In the genomic region with DNA sequence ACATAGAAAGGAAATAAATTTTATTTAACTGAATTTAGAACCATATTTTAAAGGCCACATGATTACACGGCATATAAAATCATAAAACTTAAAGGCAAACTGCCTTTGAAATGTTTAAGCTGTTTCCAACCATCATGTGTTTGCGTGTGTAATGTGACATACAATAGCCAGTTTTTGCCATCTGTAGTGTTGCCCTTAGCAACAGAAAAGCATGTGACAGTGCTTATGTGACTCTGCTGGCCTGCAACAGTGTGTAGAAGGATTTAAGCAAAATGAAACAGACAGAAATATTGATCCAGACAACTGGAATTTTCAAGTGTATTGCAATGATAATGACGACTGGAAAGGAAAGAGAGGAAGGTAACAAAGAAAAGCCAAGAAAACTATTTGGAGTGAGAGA, we compare ENCODE assay signal across 16 cellular contexts. TPM values are rescaled to one million over a fixed set of nuclear protein-coding genes. Genes with fewer than 3 reads are reported as not detected.
DNase-seq lines count a peak whose midpoint lies in the region; FAIRE-seq and TF ChIP-seq lines count a peak whose summit lies in the region.
"Had no signal": no experiment of that assay in that cellular context is flagged by ENCODE, and none has a peak within 500 bp of the region (broad histone marks: within the 10 kb centered on the region; RNA-seq: fewer than 3 reads in every experiment).

No MANE protein-coding gene starts in this region.

- H3F3A ChIP-seq in PC-9 (ENCODE audit: insufficient read depth, low read depth), result no peaks in the 10 kb centered on the region

- no peaks in the 10 kb centered on the region for H3K27me3 ChIP-seq in HAP-1 (ENCODE audit: low read depth)
- no peaks in the 10 kb centered on the region for H3K27me3 ChIP-seq in PC-9 (ENCODE audit: insufficient read depth, low read depth)
- H3K27me3 ChIP-seq: heart left ventricle, suprapubic skin had no signal

- no peak overlapping the region for H2AFZ ChIP-seq in PC-9

- no peak overlapping the region for H3K4me3 Mint-ChIP-seq in activated CD4-positive, alpha-beta memory T cell treated with anti-CD3 and anti-CD28 coated beads, Interleukin-2, amount 10 ng/mL, durations not matched to agents 7 days and 5 days

- H3K79me2 ChIP-seq in PC-9 (ENCODE audit: low read depth), result no peaks in the 10 kb centered on the region

- no TSS peak for BruUV-seq in PC-9 (replicated peaks; lab: Mats Ljungman, UMichigan)

- H3K4me1 ChIP-seq in HAP-1, result peaks cover 12% of the 10 kb centered on the region
- H3K4me1 ChIP-seq in PC-9 (replicated peaks; ENCODE audit: insufficient read depth), result no peaks in the 10 kb centered on the region
- H3K4me1 ChIP-seq: heart left ventricle, prostate gland, suprapubic skin had no signal

- no peaks in the 10 kb centered on the region for H3K36me3 Mint-ChIP-seq in activated CD4-positive, alpha-beta memory T cell treated with anti-CD3 and anti-CD28 coated beads, Interleukin-2, amount 10 ng/mL, durations not matched to agents 7 days and 5 days (ENCODE audit: low read depth)

- no peak overlapping the region for H3K4me3 ChIP-seq in HAP-1
- H3K4me3 ChIP-seq in PC-9, result no peak overlapping the region
- H3K4me3 ChIP-seq: heart left ventricle, prostate gland, suprapubic skin had no signal

- no peaks in the 10 kb centered on the region for H3K27me3 Mint-ChIP-seq in activated CD4-positive, alpha-beta memory T cell treated with anti-CD3 and anti-CD28 coated beads, Interleukin-2, amount 10 ng/mL, durations not matched to agents 7 days and 5 days

- no peaks in the 10 kb centered on the region for H3K9me3 ChIP-seq in HAP-1
- no peaks in the 10 kb centered on the region for H3K9me3 ChIP-seq in PC-9 (ENCODE audit: insufficient read depth, low read depth)
- H3K9me3 ChIP-seq: heart left ventricle, prostate gland, suprapubic skin had no signal

- TF ChIP-seq POLR2A in GM12891 (IDR thresholded peaks at IDR 0.05; ENCODE audit: low read depth, low read length), result no peak

- CTCF ChIA-PET in activated CD4-positive, alpha-beta memory T cell treated with anti-CD3 and anti-CD28 coated beads, Interleukin-2, amount 10 ng/mL, durations not matched to agents 7 days and 5 days (lab: Charles Lee), result no interaction called here
- CTCF ChIA-PET in PC-9 (lab: Charles Lee), result no interaction called here

- FAIRE-seq in GM12891 (lab: Jason Lieb, UNC), result no peak

- H3K27ac Mint-ChIP-seq in activated CD4-positive, alpha-beta memory T cell treated with anti-CD3 and anti-CD28 coated beads, Interleukin-2, amount 10 ng/mL, durations not matched to agents 7 days and 5 days, result no peak overlapping the region

- no peak overlapping the region for H3K27ac ChIP-seq in PC-9
- H3K27ac ChIP-seq: epithelial cell of prostate, heart left ventricle, prostate gland, suprapubic skin had no signal

- no peaks in the 10 kb centered on the region for H3K4me1 Mint-ChIP-seq in activated CD4-positive, alpha-beta memory T cell treated with anti-CD3 and anti-CD28 coated beads, Interleukin-2, amount 10 ng/mL, durations not matched to agents 7 days and 5 days

- DNase-seq in Ammon's horn (ENCODE audit: low spot score) (peak; percentile 56), HAP-1 (ENCODE audit: low spot score in 2 of 2) (peak; percentile 43 to 59), NCI-H524 treated with DMSO at 0.1 percent for 48 hours (lab: John Stamatoyannopoulos, UW) (peak; percentile 35), fibroblast of gingiva (ENCODE audit: low read depth) (peak; percentile 66), PC-9 (no peak), GM12891 (ENCODE audit: insufficient read length, low spot score) (no peak), HUDEP-2 (lab: John Stamatoyannopoulos, UW; ENCODE audit: unreplicated experiment in 76 of 76) (no peak)
- DNase-seq in activated CD4-positive, alpha-beta memory T cell treated with anti-CD3 and anti-CD28 coated beads, Interleukin-2, amount 10 ng/mL, durations not matched to agents 7 days and 5 days, result no peak
- DNase-seq: amniotic stem cell, heart left ventricle, RPMI8226, T-helper 9 cell had no signal

- H3K4me2 ChIP-seq in PC-9, result no peak overlapping the region

- POLR2A ChIA-PET in activated CD4-positive, alpha-beta memory T cell treated with anti-CD3 and anti-CD28 coated beads, Interleukin-2, amount 10 ng/mL, durations not matched to agents 7 days and 5 days (lab: Charles Lee), result no interaction called here
- POLR2A ChIA-PET in PC-9 (lab: Charles Lee; ENCODE audit: unreplicated experiment), result no interaction called here

- H3K36me3 ChIP-seq in HAP-1 (replicated peaks), result no peaks in the 10 kb centered on the region
- no peaks in the 10 kb centered on the region for H3K36me3 ChIP-seq in PC-9 (ENCODE audit: low read depth)
- H3K36me3 ChIP-seq: heart left ventricle, prostate gland, suprapubic skin had no signal

- no peak for TF ChIP-seq CTCF in PC-9 (conservative IDR thresholded peaks at IDR 0.05)

- in situ Hi-C loops in HAP-1 (cut with MboI; ENCODE audit: low sequenced_read_pairs), result no loop called here

- H4K20me1 ChIP-seq in PC-9 (ENCODE audit: insufficient read depth), result no peaks in the 10 kb centered on the region

- intact Hi-C loops in PC-9 (cut with micrococcal nuclease; ENCODE audit: unreplicated experiment), result no loop called here

- H3K9me3 Mint-ChIP-seq in activated CD4-positive, alpha-beta memory T cell treated with anti-CD3 and anti-CD28 coated beads, Interleukin-2, amount 10 ng/mL, durations not matched to agents 7 days and 5 days, result no peaks in the 10 kb centered on the region

- no peaks in the 10 kb centered on the region for H3K9me2 ChIP-seq in PC-9 (ENCODE audit: insufficient read depth)

TF ChIP-seq in GM12891, 5 proteins besides CTCF, POLR2A, EP300 and RAD21:
- no peak for TF ChIP-seq SPI1 (IDR thresholded peaks at IDR 0.05; ENCODE audit: low read depth, low read length)
- no peak for TF ChIP-seq TAF1 (IDR thresholded peaks at IDR 0.05; ENCODE audit: low read depth, low read length)
- no peak for TF ChIP-seq POU2F2 (IDR thresholded peaks at IDR 0.05; ENCODE audit: low read depth, low read length)
- no peak for TF ChIP-seq PAX5 (IDR thresholded peaks at IDR 0.05; ENCODE audit: insufficient read depth, low read length, severe bottlenecking)
- TF ChIP-seq POLR2AphosphoS5 (IDR thresholded peaks at IDR 0.05; ENCODE audit: low read depth, low read length), result no peak
TF ChIP-seq in GM12891: peak in this region for 0.

RNA-seq across cellular contexts. Expression of a gene that starts 49.5 kb away (rescaled TPM):
- total RNA-seq in activated CD4-positive, alpha-beta memory T cell treated with anti-CD3 and anti-CD28 coated beads, Interleukin-2, amount 10 ng/mL, durations not matched to agents 7 days and 5 days, result not detected
- not detected in 2 replicates for total RNA-seq in PC-9 (2021)
- polyA plus RNA-seq in GM12891 (2012; ENCODE audit: low read depth, missing spikeins), result not detected
- total RNA-seq: suprapubic skin had no signal
- polyA plus RNA-seq: AG04450 had no signal

RNA-seq across cellular contexts. Expression of a gene that starts 49.6 kb away (rescaled TPM):
- not detected for total RNA-seq in activated CD4-positive, alpha-beta memory T cell treated with anti-CD3 and anti-CD28 coated beads, Interleukin-2, amount 10 ng/mL, durations not matched to agents 7 days and 5 days
- total RNA-seq in PC-9 (2021), result 4.2 and 5.2 TPM in 2 replicates
- 0.03 TPM for polyA plus RNA-seq in GM12891 (2012; ENCODE audit: low read depth, missing spikeins)

Comparison
In these comparisons a context has a peak if more than half of its experiments do, and no peak if none do; other contexts are left out.
1. DNase-seq: peak in Ammon's horn (single experiment), HAP-1 (2 of 2), NCI-H524 treated with DMSO at 0.1 percent for 48 hours (single experiment) and fibroblast of gingiva (single experiment); none in activated CD4-positive, alpha-beta memory T cell treated with anti-CD3 and anti-CD28 coated beads, Interleukin-2, amount 10 ng/mL, durations not matched to agents 7 days and 5 days (single experiment), PC-9 (0 of 2), GM12891 (single experiment) and HUDEP-2 (0 of 76).